In genomic region chr11:128205796-128206195, GRCh38 we compare ENCODE assay signal across 23 cellular contexts.
"Had no signal": no experiment of that assay in that cellular context is flagged by ENCODE, and none has a peak within 500 bp of the region (broad histone marks: within the 10 kb centered on the region; RNA-seq: fewer than 3 reads in every experiment).

No MANE protein-coding gene starts in this region.

- ATAC-seq: activated T-cell treated with anti-CD3 and anti-CD28 coated beads, Interleukin-2, amount 50 U/mL, for 4 hours; foreskin keratinocyte; left lung; natural killer cell; stimulated activated effector memory CD8-positive, alpha-beta T cell treated with anti-CD3 and anti-CD28 coated beads, Interleukin-12 subunit alpha, Interleukin-12 subunit beta, amount 100 ng/mL, for 72 hours; stimulated activated naive CD8-positive, alpha-beta T cell treated with anti-CD3 and anti-CD28 coated beads, Interleukin-15, amount 100 ng/mL, for 72 hours; WTC11 had no signal

- H3K27me3 Mint-ChIP-seq: activated naive CD8-positive, alpha-beta T cell treated with anti-CD3 and anti-CD28 coated beads, Interleukin-2, amount 10 ng/mL, durations not matched to agents 7 days and 5 days; progenitor cell of endocrine pancreas; stimulated activated naive CD8-positive, alpha-beta T cell treated with anti-CD3 and anti-CD28 coated beads, Interleukin-15, amount 100 ng/mL, for 72 hours had no signal

- H3K9me3 Mint-ChIP-seq: natural killer cell had no signal

- H3K9me3 ChIP-seq: left lung, tibial artery had no signal

- H3K27ac Mint-ChIP-seq: activated naive CD8-positive, alpha-beta T cell treated with anti-CD3 and anti-CD28 coated beads, Interleukin-2, amount 10 ng/mL, durations not matched to agents 7 days and 5 days; activated T-helper 2 cell treated with anti-CD3 and anti-CD28 coated beads, Interferon-gamma antibody, Interleukin-2, Interleukin-4, amounts not matched to agents 10 μg/mL and 5 μg/mL and 100 μg/mL, durations not matched to agents 14 hours and 24 hours and 36 hours; mesothelial cell of epicardium; natural killer cell; progenitor cell of endocrine pancreas; stimulated activated effector memory CD8-positive, alpha-beta T cell treated with anti-CD3 and anti-CD28 coated beads, Interleukin-12 subunit alpha, Interleukin-12 subunit beta, amount 100 ng/mL, for 72 hours; stimulated activated naive CD8-positive, alpha-beta T cell treated with anti-CD3 and anti-CD28 coated beads, Interleukin-15, amount 100 ng/mL, for 72 hours; T-helper 1 cell treated with Interleukin-12 subunit alpha and Interleukin-12 subunit beta and Interleukin-4 antibody, amounts not matched to agents 30 μg/mL and 1 μg/mL, for 36 hours; WTC11 had no signal

- H3K36me3 Mint-ChIP-seq: mesothelial cell of epicardium, WTC11 had no signal

- H3K4me3 Mint-ChIP-seq: activated naive CD8-positive, alpha-beta T cell treated with anti-CD3 and anti-CD28 coated beads, Interleukin-2, amount 10 ng/mL, durations not matched to agents 7 days and 5 days; activated T-cell treated with anti-CD3 and anti-CD28 coated beads, Interleukin-2, amount 50 U/mL, for 4 hours; mesothelial cell of epicardium; natural killer cell; stimulated activated effector memory CD8-positive, alpha-beta T cell treated with anti-CD3 and anti-CD28 coated beads, Interleukin-12 subunit alpha, Interleukin-12 subunit beta, amount 100 ng/mL, for 72 hours; stimulated activated naive CD8-positive, alpha-beta T cell treated with anti-CD3 and anti-CD28 coated beads, Interleukin-15, amount 100 ng/mL, for 72 hours; T-helper 1 cell treated with Interleukin-12 subunit alpha and Interleukin-12 subunit beta and Interleukin-4 antibody, amounts not matched to agents 30 μg/mL and 1 μg/mL, for 36 hours; WTC11 had no signal

- H3K4me1 Mint-ChIP-seq: WTC11 had no signal

- H3K27ac ChIP-seq: cardiac muscle cell, left lung, spleen, tibial artery had no signal

- H3K36me3 ChIP-seq: cardiac muscle cell, left lung, spleen, tibial artery had no signal

- H3K4me3 ChIP-seq: cardiac muscle cell, left lung, lung, spleen, tibial artery had no signal

- DNase-seq: activated CD4-positive, alpha-beta T cell treated with anti-CD3 and anti-CD28 coated beads for 4 hours; activated CD8-positive, alpha-beta memory T cell treated with anti-CD3 and anti-CD28 coated beads for 24 hours; activated CD8-positive, alpha-beta memory T cell treated with anti-CD3 and anti-CD28 coated beads, Interleukin-2, amount 50 U/mL, for 48 hours; activated naive CD4-positive, alpha-beta T cell; activated naive CD8-positive, alpha-beta T cell treated with anti-CD3 and anti-CD28 coated beads, Interleukin-2, amount 10 ng/mL, durations not matched to agents 7 days and 5 days; activated T-cell treated with anti-CD3 and anti-CD28 coated beads, Interleukin-2, amount 50 U/mL, for 4 hours; amniotic stem cell; erythroblast; left lung; natural killer cell; spleen; stimulated activated naive CD8-positive, alpha-beta T cell treated with anti-CD3 and anti-CD28 coated beads, Interleukin-15, amount 100 ng/mL, for 72 hours; T1000; tibial artery had no signal

- H3K27me3 ChIP-seq: cardiac muscle cell, foreskin keratinocyte, left lung, spleen, tibial artery had no signal
